13 cellular contexts compared by ENCODE assay signal in genomic region chr5:77638204-77638762, GRCh38. TPM values are rescaled to one million over a fixed set of nuclear protein-coding genes. Genes with fewer than 3 reads are reported as not detected.
A peak's percentile ranks its signal among the peaks of the same experiment; 100 is the strongest.
DNase-seq lines count a peak whose midpoint lies in the region; ATAC-seq and TF ChIP-seq lines count a peak whose summit lies in the region.
"Had no signal": no experiment of that assay in that cellular context is flagged by ENCODE, and none has a peak within 500 bp of the region (broad histone marks: within the 10 kb centered on the region; RNA-seq: fewer than 3 reads in every experiment).

TSS of gene OTP (minus strand) at chr5:77638713. CDS start at chr5:77638549, 164 bp downstream.

- H3K36me3 ChIP-seq in iPS-18a (ENCODE audit: control insufficient read depth, low read depth, low read length) (no peaks in the 10 kb centered on the region), tibial artery (no peaks in the 10 kb centered on the region)
- H3K36me3 ChIP-seq: brain microvascular endothelial cell, lower lobe of right lung, stomach had no signal

- H3K27ac Mint-ChIP-seq in activated naive CD4-positive, alpha-beta T cell treated with anti-CD3 and anti-CD28 coated beads, Interleukin-2, amount 10 ng/mL, durations not matched to agents 7 days and 5 days = peak within 1 kb of the TSS; percentile 83
- peak within 1 kb of the TSS; percentile 9 for H3K27ac Mint-ChIP-seq in activated CD4-positive, alpha-beta memory T cell treated with anti-CD3 and anti-CD28 coated beads for 36 hours
- peak within 1 kb of the TSS in 1 of 2 donors; percentile 90 for H3K27ac Mint-ChIP-seq in stimulated activated naive CD8-positive, alpha-beta T cell treated with anti-CD3 and anti-CD28 coated beads, Interleukin-15, amount 100 ng/mL, for 72 hours

- H3K36me3 Mint-ChIP-seq in activated naive CD4-positive, alpha-beta T cell treated with anti-CD3 and anti-CD28 coated beads, Interleukin-2, amount 10 ng/mL, durations not matched to agents 7 days and 5 days = peaks cover 14% of the 10 kb centered on the region
- peaks cover 13% of the 10 kb centered on the region for H3K36me3 Mint-ChIP-seq in activated CD4-positive, alpha-beta memory T cell treated with anti-CD3 and anti-CD28 coated beads for 36 hours

- POLR2A ChIA-PET in activated CD4-positive, alpha-beta memory T cell treated with anti-CD3 and anti-CD28 coated beads for 36 hours (lab: Charles Lee) = interaction anchor here (1.4 kb wide), 1 partner anchor 24 kb away, joined by 4 read pairs; no protein-coding TSS in a partner anchor

- TF ChIP-seq POLR2A in lower leg skin (IDR thresholded peaks at IDR 0.05) = no peak

- H3K4me3 Mint-ChIP-seq in activated naive CD4-positive, alpha-beta T cell treated with anti-CD3 and anti-CD28 coated beads, Interleukin-2, amount 10 ng/mL, durations not matched to agents 7 days and 5 days = peak within 1 kb of the TSS; percentile 41
- H3K4me3 Mint-ChIP-seq in activated CD4-positive, alpha-beta memory T cell treated with anti-CD3 and anti-CD28 coated beads for 36 hours = no peak within 1 kb of the TSS
- peak within 1 kb of the TSS; percentile 66 for H3K4me3 Mint-ChIP-seq in stimulated activated naive CD8-positive, alpha-beta T cell treated with anti-CD3 and anti-CD28 coated beads, Interleukin-15, amount 100 ng/mL, for 72 hours

- CTCF ChIA-PET in activated naive CD4-positive, alpha-beta T cell treated with anti-CD3 and anti-CD28 coated beads, Interleukin-2, amount 10 ng/mL, durations not matched to agents 7 days and 5 days (lab: Charles Lee) = interaction anchor here (1.4 kb wide), 1 partner anchor 8 kb away, joined by 3 read pairs; no protein-coding TSS in a partner anchor
- CTCF ChIA-PET in activated CD4-positive, alpha-beta memory T cell treated with anti-CD3 and anti-CD28 coated beads for 36 hours (lab: Charles Lee) = interaction anchor here (0.8 kb wide), 1 partner anchor 8 kb away, joined by 3 read pairs; no protein-coding TSS in a partner anchor

- no peak within 1 kb of the TSS for H3K9ac ChIP-seq in iPS-18a (ENCODE audit: low read length)

- intact Hi-C loops in activated CD4-positive, alpha-beta memory T cell treated with anti-CD3 and anti-CD28 coated beads for 36 hours (cut with micrococcal nuclease) = no loop called here
- intact Hi-C loops in lower leg skin (cut with DNase I; ENCODE audit: low total_unique reads) = no loop called here
- intact Hi-C loops in tibial artery (cut with DNase I; ENCODE audit: low total_unique reads) = no loop called here

- peaks cover 14% of the 10 kb centered on the region for H3K4me1 Mint-ChIP-seq in activated naive CD4-positive, alpha-beta T cell treated with anti-CD3 and anti-CD28 coated beads, Interleukin-2, amount 10 ng/mL, durations not matched to agents 7 days and 5 days
- H3K4me1 Mint-ChIP-seq in activated CD4-positive, alpha-beta memory T cell treated with anti-CD3 and anti-CD28 coated beads for 36 hours (ENCODE audit: low read depth) = peaks cover 24% of the 10 kb centered on the region
- peaks cover 49% of the 10 kb centered on the region for H3K4me1 Mint-ChIP-seq in stimulated activated naive CD8-positive, alpha-beta T cell treated with anti-CD3 and anti-CD28 coated beads, Interleukin-15, amount 100 ng/mL, for 72 hours

- no peak for ATAC-seq in stimulated activated naive CD8-positive, alpha-beta T cell treated with anti-CD3 and anti-CD28 coated beads, Interleukin-15, amount 100 ng/mL, for 72 hours
- ATAC-seq in GM21717 (IDR thresholded peaks at IDR 0.05; ENCODE audit: unreplicated experiment) = no peak
- ATAC-seq: HepG2 had no signal

- H3K9me3 ChIP-seq in iPS-18a (ENCODE audit: control insufficient read depth, low read depth, low read length) (no peaks in the 10 kb centered on the region), tibial artery (no peaks in the 10 kb centered on the region)
- H3K9me3 ChIP-seq: lower lobe of right lung had no signal

- 10 to 13% methylated on average over 22 of the region's 22 CpGs for WGBS in lower leg skin, 2 donors

- H3K9me3 Mint-ChIP-seq in activated naive CD4-positive, alpha-beta T cell treated with anti-CD3 and anti-CD28 coated beads, Interleukin-2, amount 10 ng/mL, durations not matched to agents 7 days and 5 days = no peaks in the 10 kb centered on the region
- H3K9me3 Mint-ChIP-seq in activated CD4-positive, alpha-beta memory T cell treated with anti-CD3 and anti-CD28 coated beads for 36 hours = peaks cover 6% of the 10 kb centered on the region
- peaks cover 0 to 20% of the 10 kb centered on the region in 2 donors for H3K9me3 Mint-ChIP-seq in stimulated activated naive CD8-positive, alpha-beta T cell treated with anti-CD3 and anti-CD28 coated beads, Interleukin-15, amount 100 ng/mL, for 72 hours

- H3K4me1 ChIP-seq in iPS-18a (ENCODE audit: control insufficient read depth, low read depth, low read length) (peaks cover 21% of the 10 kb centered on the region), tibial artery (peaks cover 0 to 41% (median 25%) of the 10 kb centered on the region in 4 donors)

- peaks cover 81% of the 10 kb centered on the region for H3K27me3 Mint-ChIP-seq in activated naive CD4-positive, alpha-beta T cell treated with anti-CD3 and anti-CD28 coated beads, Interleukin-2, amount 10 ng/mL, durations not matched to agents 7 days and 5 days
- H3K27me3 Mint-ChIP-seq in activated CD4-positive, alpha-beta memory T cell treated with anti-CD3 and anti-CD28 coated beads for 36 hours = peaks cover 70% of the 10 kb centered on the region
- peaks cover 82% of the 10 kb centered on the region for H3K27me3 Mint-ChIP-seq in stimulated activated naive CD8-positive, alpha-beta T cell treated with anti-CD3 and anti-CD28 coated beads, Interleukin-15, amount 100 ng/mL, for 72 hours

- no peak within 1 kb of the TSS for H3K27ac ChIP-seq in iPS-18a (ENCODE audit: low read length)
- H3K27ac ChIP-seq in tibial artery = no peak within 1 kb of the TSS
- H3K27ac ChIP-seq: brain microvascular endothelial cell, lower lobe of right lung, stomach had no signal

- peaks cover 100% of the 10 kb centered on the region for H3K27me3 ChIP-seq in iPS-18a (ENCODE audit: control insufficient read depth, insufficient read depth, low read length)
- H3K27me3 ChIP-seq in tibial artery = peaks cover 19 to 100% of the 10 kb centered on the region in 2 donors

- H3K4me3 ChIP-seq in iPS-18a (ENCODE audit: low read length) (peak within 1 kb of the TSS; percentile 53), lower leg skin (ENCODE audit: low read depth, poor library complexity, severe bottlenecking) (no peak within 1 kb of the TSS), tibial artery (peak within 1 kb of the TSS in 1 of 2 donors; percentile 4)
- H3K4me3 ChIP-seq: lower lobe of right lung had no signal

- TF ChIP-seq CTCF in lower leg skin (IDR thresholded peaks at IDR 0.05) (no peak), tibial artery (IDR thresholded peaks at IDR 0.05) (no peak)

- no peak for DNase-seq in activated naive CD4-positive, alpha-beta T cell treated with anti-CD3 and anti-CD28 coated beads, Interleukin-2, amount 10 ng/mL, durations not matched to agents 7 days and 5 days
- DNase-seq in activated naive CD4-positive, alpha-beta T cell (lab: John Stamatoyannopoulos, UW) = no peak
- DNase-seq in activated CD4-positive, alpha-beta memory T cell treated with anti-CD3 and anti-CD28 coated beads for 36 hours = no peak
- no peak for DNase-seq in stimulated activated naive CD8-positive, alpha-beta T cell treated with anti-CD3 and anti-CD28 coated beads, Interleukin-15, amount 100 ng/mL, for 72 hours
- no peak for DNase-seq in lower leg skin (ENCODE audit: low spot score in 2 of 2)
- DNase-seq in tibial artery = no peak
- DNase-seq: brain microvascular endothelial cell, lower lobe of right lung, stomach had no signal

RNA-seq across cellular contexts. Expression of gene OTP, which starts in this region (rescaled TPM):
- total RNA-seq in activated CD4-positive, alpha-beta memory T cell treated with anti-CD3 and anti-CD28 coated beads for 36 hours = not detected
- not detected for total RNA-seq in lower leg skin
- total RNA-seq: HepG2, lower lobe of right lung, pulmonary artery endothelial cell, stomach had no signal
